ENCODE assay signal across 24 cellular contexts in genomic region chr10:16258476-16259040, GRCh38.
"Had no signal": no experiment of that assay in that cellular context is flagged by ENCODE, and none has a peak within 500 bp of the region (broad histone marks: within the 10 kb centered on the region; RNA-seq: fewer than 3 reads in every experiment).

No MANE protein-coding gene starts in this region.

- H3K27ac Mint-ChIP-seq: mesothelial cell of epicardium; naive thymus-derived CD4-positive, alpha-beta T cell; nephron; neural progenitor cell; stimulated activated effector memory CD8-positive, alpha-beta T cell treated with anti-CD3 and anti-CD28 coated beads, Interleukin-12 subunit alpha, Interleukin-12 subunit beta, amount 100 ng/mL, for 72 hours had no signal

- H3K27ac ChIP-seq: coronary artery, gastrocnemius medialis, left lung, neural progenitor cell, psoas muscle, sigmoid colon, stomach, thoracic aorta, tibial nerve, upper lobe of left lung had no signal

- DNase-seq: effector CD4-positive, alpha-beta T cell; foreskin fibroblast; gastrocnemius medialis; head of caudate nucleus; left cardiac atrium; left lung; mesenchymal stem cell; mucosa of descending colon; naive thymus-derived CD4-positive, alpha-beta T cell; psoas muscle; right cardiac atrium; sigmoid colon; stimulated activated CD4-positive, alpha-beta T cell treated with anti-CD3 and anti-CD28 coated beads, Interleukin-2, amount 100 ng/mL, for 24 hours; stimulated activated CD4-positive, alpha-beta T cell treated with anti-CD3 and anti-CD28 coated beads, Interleukin-4, amount 100 ng/mL, for 24 hours; stimulated activated naive CD4-positive, alpha-beta T cell treated with Interleukin-2 at 50 U/mL for 16 hours; stomach; upper lobe of left lung had no signal

- H3K4me3 Mint-ChIP-seq: mesothelial cell of epicardium; naive thymus-derived CD4-positive, alpha-beta T cell; nephron; neural progenitor cell; stimulated activated effector memory CD8-positive, alpha-beta T cell treated with anti-CD3 and anti-CD28 coated beads, Interleukin-12 subunit alpha, Interleukin-12 subunit beta, amount 100 ng/mL, for 72 hours had no signal

- H3K36me3 Mint-ChIP-seq: mesothelial cell of epicardium; naive thymus-derived CD4-positive, alpha-beta T cell; neural progenitor cell; stimulated activated effector memory CD8-positive, alpha-beta T cell treated with anti-CD3 and anti-CD28 coated beads, Interleukin-12 subunit alpha, Interleukin-12 subunit beta, amount 100 ng/mL, for 72 hours had no signal

- H3K4me1 Mint-ChIP-seq: mesothelial cell of epicardium; naive thymus-derived CD4-positive, alpha-beta T cell; nephron; neural progenitor cell; stimulated activated effector memory CD8-positive, alpha-beta T cell treated with anti-CD3 and anti-CD28 coated beads, Interleukin-12 subunit alpha, Interleukin-12 subunit beta, amount 100 ng/mL, for 72 hours had no signal

- H3K9me3 Mint-ChIP-seq: nephron had no signal
